2 cellular contexts compared by ENCODE assay signal in genomic region chr13:23672616-23673015, GRCh38.
TF ChIP-seq lines count a peak whose summit lies in the region.

No MANE protein-coding gene starts in this region.

TF ChIP-seq in SK-N-SH, 30 proteins besides CTCF, POLR2A, EP300 and RAD21 (continued from another document):
- TF ChIP-seq SMC3 (IDR thresholded peaks at IDR 0.05; ENCODE audit: low read depth, low read length) (no peak), MAX (IDR thresholded peaks at IDR 0.05; ENCODE audit: low read depth) (no peak), CHD2 (IDR thresholded peaks at IDR 0.05; ENCODE audit: low read length, partially characterized antibody) (no peak), SIN3A (IDR thresholded peaks at IDR 0.05; ENCODE audit: borderline replicate concordance, low read depth, low read length) (no peak)

TF ChIP-seq in SK-N-SH treated with all-trans-retinoic acid at 6 μM for 48 hours, 23 proteins besides CTCF, POLR2A, EP300 and RAD21 (continued from another document):
- no peak for TF ChIP-seq TSHZ2 (CRISPR knock-in tag; IDR thresholded peaks at IDR 0.05)
